In the genomic region with DNA sequence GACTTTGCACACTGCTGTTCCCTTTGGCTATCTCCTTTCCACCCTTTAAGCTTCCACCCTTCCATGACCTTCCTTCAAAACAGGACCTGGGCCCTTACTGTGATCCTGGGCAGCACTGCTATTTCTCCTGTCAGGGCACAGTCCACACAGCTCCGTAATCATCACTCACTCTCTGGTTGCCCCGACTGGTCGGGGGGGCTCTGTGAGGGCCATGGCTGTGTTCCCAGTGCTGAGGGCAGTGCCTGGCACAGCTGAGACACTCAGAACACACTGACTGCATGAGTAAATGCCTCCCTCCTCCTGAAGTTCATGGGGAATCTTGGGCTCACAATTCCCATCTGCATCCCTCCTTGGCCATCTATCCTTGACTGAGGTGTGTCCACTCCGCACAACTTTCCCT, we compare ENCODE assay signal across 14 cellular contexts. TPM values are rescaled to one million over a fixed set of nuclear protein-coding genes. Genes with fewer than 3 reads are reported as not detected.
A peak's percentile ranks its signal among the peaks of the same experiment; 100 is the strongest.
DNase-seq lines count a peak whose midpoint lies in the region; ATAC-seq and TF ChIP-seq lines count a peak whose summit lies in the region.
"Had no signal": no experiment of that assay in that cellular context is flagged by ENCODE, and none has a peak within 500 bp of the region (broad histone marks: within the 10 kb centered on the region; RNA-seq: fewer than 3 reads in every experiment).

No MANE protein-coding gene starts in this region.

- H3K27me3 ChIP-seq in adrenal gland (no peaks in the 10 kb centered on the region), right cardiac atrium (ENCODE audit: control insufficient read depth, insufficient read depth) (no peaks in the 10 kb centered on the region)
- H3K27me3 ChIP-seq: cardiac muscle cell, ovary had no signal

- CTCF ChIA-PET in activated naive CD4-positive, alpha-beta T cell treated with anti-CD3 and anti-CD28 coated beads, Interleukin-2, amount 10 ng/mL, durations not matched to agents 7 days and 5 days (lab: Charles Lee) = no interaction called here

- H3K9me3 Mint-ChIP-seq in activated naive CD4-positive, alpha-beta T cell treated with anti-CD3 and anti-CD28 coated beads, Interleukin-2, amount 50 U/mL, for 24 hours = no peaks in the 10 kb centered on the region
- peaks cover 7% of the 10 kb centered on the region for H3K9me3 Mint-ChIP-seq in activated naive CD4-positive, alpha-beta T cell treated with anti-CD3 and anti-CD28 coated beads, Interleukin-2, amount 10 ng/mL, durations not matched to agents 7 days and 5 days
- H3K9me3 Mint-ChIP-seq: memory B cell had no signal

- no peak overlapping the region for H3K4me3 ChIP-seq in adrenal gland
- H3K4me3 ChIP-seq in right cardiac atrium (ENCODE audit: low read length) = no peak overlapping the region
- H3K4me3 ChIP-seq: cardiac muscle cell, ovary had no signal

- no peak for DNase-seq in activated naive CD4-positive, alpha-beta T cell treated with anti-CD3 and anti-CD28 coated beads, Interleukin-2, amount 10 ng/mL, durations not matched to agents 7 days and 5 days
- DNase-seq in adrenal gland (peak; percentile 56 to 89 (median 70)), right cardiac atrium (peak in 2 of 3 donors; percentile 64 to 74), left colon (no peak)
- no peak for DNase-seq in NK-92 treated with Interleukin-12 subunit alpha and Interleukin-12 subunit beta, amount 100 ng/mL, for 24 hours (lab: John Stamatoyannopoulos, UW)
- DNase-seq: KBM-7, NCI-H1436 treated with DMSO at 0.1 percent for 48 hours, NCI-H524 had no signal

- H3K27ac ChIP-seq in adrenal gland (peak overlapping the region in 2 of 5 donors; percentile 24 to 39), right cardiac atrium (ENCODE audit: low read length) (no peak overlapping the region), temporal lobe (ENCODE audit: low read depth, low read length) (peak overlapping the region; percentile 99)
- H3K27ac ChIP-seq: cardiac muscle cell, ovary had no signal

- peak in 1 of 2 donors; percentile 30 for ATAC-seq in right cardiac atrium
- no peak for ATAC-seq in HG03139 (IDR thresholded peaks at IDR 0.05; ENCODE audit: unreplicated experiment)
- ATAC-seq in left colon = no peak

- intact Hi-C loops in adrenal gland (cut with DNase I) (no loop called here), right cardiac atrium (cut with DNase I) (no loop called here), left colon (cut with DNase I, micrococcal nuclease) (no loop called here)

- peak overlapping the region; percentile 55 for H3K27ac Mint-ChIP-seq in activated naive CD4-positive, alpha-beta T cell treated with anti-CD3 and anti-CD28 coated beads, Interleukin-2, amount 50 U/mL, for 24 hours
- H3K27ac Mint-ChIP-seq in activated naive CD4-positive, alpha-beta T cell treated with anti-CD3 and anti-CD28 coated beads, Interleukin-2, amount 10 ng/mL, durations not matched to agents 7 days and 5 days = no peak overlapping the region
- H3K27ac Mint-ChIP-seq: memory B cell had no signal

- no peak for TF ChIP-seq POLR2A in adrenal gland (IDR thresholded peaks at IDR 0.05)

- H3K9me3 ChIP-seq in adrenal gland (replicated peaks in 1 of 3) (no peaks in the 10 kb centered on the region), right cardiac atrium (ENCODE audit: control insufficient read depth, low read length) (no peaks in the 10 kb centered on the region)
- H3K9me3 ChIP-seq: ovary had no signal

- H3K4me3 Mint-ChIP-seq in activated naive CD4-positive, alpha-beta T cell treated with anti-CD3 and anti-CD28 coated beads, Interleukin-2, amount 50 U/mL, for 24 hours = peak overlapping the region; percentile 49
- H3K4me3 Mint-ChIP-seq in activated naive CD4-positive, alpha-beta T cell treated with anti-CD3 and anti-CD28 coated beads, Interleukin-2, amount 10 ng/mL, durations not matched to agents 7 days and 5 days = no peak overlapping the region
- H3K4me3 Mint-ChIP-seq: memory B cell had no signal

- WGBS in adrenal gland, 4 donors = 51 to 58% (median 53%) methylated on average over 4 of the region's 4 CpGs
- 71% methylated on average over 4 of the region's 4 CpGs for WGBS in right cardiac atrium

- no peak for TF ChIP-seq CTCF in adrenal gland (IDR thresholded peaks at IDR 0.05)

- H3K4me1 Mint-ChIP-seq in activated naive CD4-positive, alpha-beta T cell treated with anti-CD3 and anti-CD28 coated beads, Interleukin-2, amount 50 U/mL, for 24 hours = peaks cover 86% of the 10 kb centered on the region
- H3K4me1 Mint-ChIP-seq in activated naive CD4-positive, alpha-beta T cell treated with anti-CD3 and anti-CD28 coated beads, Interleukin-2, amount 10 ng/mL, durations not matched to agents 7 days and 5 days = peaks cover 83% of the 10 kb centered on the region

- peaks cover 64% of the 10 kb centered on the region for H3K36me3 Mint-ChIP-seq in activated naive CD4-positive, alpha-beta T cell treated with anti-CD3 and anti-CD28 coated beads, Interleukin-2, amount 50 U/mL, for 24 hours
- peaks cover 88% of the 10 kb centered on the region for H3K36me3 Mint-ChIP-seq in activated naive CD4-positive, alpha-beta T cell treated with anti-CD3 and anti-CD28 coated beads, Interleukin-2, amount 10 ng/mL, durations not matched to agents 7 days and 5 days

- no peaks in the 10 kb centered on the region for H3K36me3 ChIP-seq in adrenal gland (replicated peaks in 1 of 2)
- H3K36me3 ChIP-seq: cardiac muscle cell, ovary had no signal

- H3K27me3 Mint-ChIP-seq in activated naive CD4-positive, alpha-beta T cell treated with anti-CD3 and anti-CD28 coated beads, Interleukin-2, amount 50 U/mL, for 24 hours = no peaks in the 10 kb centered on the region
- H3K27me3 Mint-ChIP-seq in activated naive CD4-positive, alpha-beta T cell treated with anti-CD3 and anti-CD28 coated beads, Interleukin-2, amount 10 ng/mL, durations not matched to agents 7 days and 5 days = no peaks in the 10 kb centered on the region
- H3K27me3 Mint-ChIP-seq: memory B cell had no signal

- peaks cover 4 to 44% of the 10 kb centered on the region in 2 donors for H3K4me1 ChIP-seq in adrenal gland (replicated peaks in 1 of 2)
- H3K4me1 ChIP-seq in right cardiac atrium (ENCODE audit: control insufficient read depth, insufficient read depth, low read length) = peaks cover 11% of the 10 kb centered on the region

RNA-seq across cellular contexts. Expression of gene TRAF1, which starts 12.2 kb away (rescaled TPM):
- 10 to 100 TPM in 2 of 8 donors, 1 to 10 TPM in 6; 1.6 to 11.7 (median 6.1) TPM for total RNA-seq in adrenal gland
- 10 to 100 TPM in 2 of 3 donors, 1 to 10 TPM in 1; 2.4 to 42.7 (median 30.3) TPM for polyA plus RNA-seq in adrenal gland
- total RNA-seq in right cardiac atrium = 1 to 10 TPM; 4.1 to 6.1 (median 5.1) TPM
- polyA plus RNA-seq in right cardiac atrium = 3.9 TPM
- 2.0 TPM for total RNA-seq in temporal lobe
- 1 to 10 TPM; 2.2 to 2.8 TPM for total RNA-seq in left colon

RNA-seq across cellular contexts. Expression of gene PHF19, which starts 37.4 kb away (rescaled TPM):
- total RNA-seq in adrenal gland (10 to 100 TPM; 17.2 to 61.8 (median 24.0) TPM), right cardiac atrium (10 to 100 TPM; 16.0 to 21.3 (median 19.7) TPM), temporal lobe (3.9 TPM), left colon (10 to 100 TPM; 11.6 to 14.5 TPM)
- polyA plus RNA-seq in adrenal gland (10 to 100 TPM; 13.6 to 39.7 (median 29.7) TPM), right cardiac atrium (16.2 TPM)

Comparison
In these comparisons a context has a peak if more than half of its experiments do, and no peak if none do; other contexts are left out.
1. DNase-seq: peak in adrenal gland (7 of 7) and right cardiac atrium (2 of 3); none in activated naive CD4-positive, alpha-beta T cell treated with anti-CD3 and anti-CD28 coated beads, Interleukin-2, amount 10 ng/mL, durations not matched to agents 7 days and 5 days (single experiment), NK-92 treated with Interleukin-12 subunit alpha and Interleukin-12 subunit beta, amount 100 ng/mL, for 24 hours (single experiment) and left colon (0 of 2).